Comparison of ENCODE assay signal across 8 cellular contexts in genomic region chr18:59139615-59140286, GRCh38. TPM values are rescaled to one million over a fixed set of nuclear protein-coding genes. Genes with fewer than 3 reads are reported as not detected.
DNase-seq lines count a peak whose midpoint lies in the region; TF ChIP-seq lines count a peak whose summit lies in the region.

TSS of gene SEC11C (plus strand) at chr18:59139884. CDS start at chr18:59139949, 65 bp downstream.

- H3K36me3 ChIP-seq in HAP-1 (replicated peaks) (no peaks in the 10 kb centered on the region), MM.1S (replicated peaks; ENCODE audit: insufficient read depth, low read length) (no peaks in the 10 kb centered on the region), stomach smooth muscle (ENCODE audit: control insufficient read depth in 2 of 2, insufficient read depth in 2 of 2, low read length in 2 of 2) (no peaks in the 10 kb centered on the region)

- no peaks in the 10 kb centered on the region for H3K36me3 Mint-ChIP-seq in neural crest cell (ENCODE audit: low read depth)

- H3F3A ChIP-seq in MM.1S (ENCODE audit: insufficient read depth, low read length): peaks cover 33% of the 10 kb centered on the region

- H3K4me3 Mint-ChIP-seq in neural crest cell: peak within 1 kb of the TSS; percentile 82

- in situ Hi-C loops in HAP-1 (cut with MboI; ENCODE audit: low sequenced_read_pairs): no loop called here

- DNase-seq in ELR (ENCODE audit: low read depth) (peak; percentile 98), HAP-1 (ENCODE audit: low spot score in 2 of 2) (peak; percentile 96 to 97), MM.1S (peak; percentile 99), SIG-M5 (lab: John Stamatoyannopoulos, UW) (peak; percentile 74), activated gamma-delta T cell treated with Interleukin-2 at 50 U/mL for 16 hours (peak; percentile 95), foreskin fibroblast (peak; percentile 92 to 98), neural crest cell (ENCODE audit: low read depth, low spot score) (peak; percentile 86)

- TF ChIP-seq CTCF in MM.1S (IDR thresholded peaks at IDR 0.05; ENCODE audit: low read length) (no peak), foreskin fibroblast (IDR thresholded peaks at IDR 0.05; ENCODE audit: low read depth, low read length) (no peak), neural crest cell (conservative IDR thresholded peaks at IDR 0.05) (no peak)

- H3K79me2 ChIP-seq in MM.1S (ENCODE audit: low read length): peaks cover 52% of the 10 kb centered on the region

- H3K4me3 ChIP-seq in HAP-1 (peak within 1 kb of the TSS; percentile 85), MM.1S (ENCODE audit: low read length) (peak within 1 kb of the TSS; percentile 98), foreskin fibroblast (ENCODE audit: low read depth in 1 of 2, low read length in 2 of 2) (peak within 1 kb of the TSS; percentile 80 to 85), stomach smooth muscle (ENCODE audit: low read length in 2 of 2) (peak within 1 kb of the TSS; percentile 84 to 93)

- peaks cover 35% of the 10 kb centered on the region for H3K4me1 Mint-ChIP-seq in neural crest cell

- no peaks in the 10 kb centered on the region for H4K20me1 ChIP-seq in MM.1S (ENCODE audit: insufficient read depth, low read length)

- peak within 1 kb of the TSS; percentile 98 for H3K4me2 ChIP-seq in MM.1S (ENCODE audit: low read depth, low read length)

- H3K9ac ChIP-seq in MM.1S (ENCODE audit: low read length): peak within 1 kb of the TSS; percentile 99
- peak within 1 kb of the TSS; percentile 72 to 83 for H3K9ac ChIP-seq in stomach smooth muscle (ENCODE audit: low read length in 2 of 2)

- H3K4me1 ChIP-seq in HAP-1 (peaks cover 3% of the 10 kb centered on the region), MM.1S (ENCODE audit: low read length) (peaks cover 13% of the 10 kb centered on the region), stomach smooth muscle (ENCODE audit: control insufficient read depth, insufficient read depth, low read length) (peaks cover 7% of the 10 kb centered on the region)

- peak within 1 kb of the TSS; percentile 99 for H3K27ac Mint-ChIP-seq in neural crest cell (ENCODE audit: unreplicated experiment)

- H3K27ac ChIP-seq in MM.1S (ENCODE audit: low read length): peak within 1 kb of the TSS; percentile 91
- H3K27ac ChIP-seq in stomach smooth muscle (ENCODE audit: low read length): peak within 1 kb of the TSS; percentile 62

- no peaks in the 10 kb centered on the region for H3K9me2 ChIP-seq in MM.1S (replicated peaks; ENCODE audit: insufficient read depth, low read length)

- H3K27me3 ChIP-seq in HAP-1 (ENCODE audit: low read depth) (0 out of 2 replicates have a peak, but pooled peaks cover 7% of the 10 kb centered on the region), MM.1S (replicated peaks; ENCODE audit: insufficient read depth, low read length) (no peaks in the 10 kb centered on the region), stomach smooth muscle (ENCODE audit: control insufficient read depth in 1 of 2, insufficient read depth in 2 of 2, low read length in 2 of 2) (peaks cover 0 to 5% of the 10 kb centered on the region in 2 donors)

- peak within 1 kb of the TSS; percentile 73 for H2AFZ ChIP-seq in MM.1S (ENCODE audit: low read length)

- no peaks in the 10 kb centered on the region for H3K9me3 Mint-ChIP-seq in neural crest cell

- no peaks in the 10 kb centered on the region for H3K9me3 ChIP-seq in HAP-1
- H3K9me3 ChIP-seq in MM.1S (replicated peaks; ENCODE audit: insufficient read depth, low read length): no peaks in the 10 kb centered on the region
- no peaks in the 10 kb centered on the region for H3K9me3 ChIP-seq in stomach smooth muscle (ENCODE audit: control insufficient read depth in 2 of 2, low read length in 2 of 2)

- H3K27me3 Mint-ChIP-seq in neural crest cell (ENCODE audit: low read depth): peaks cover 38% of the 10 kb centered on the region

RNA-seq across cellular contexts. Expression of gene SEC11C, which starts in this region (rescaled TPM):
- 54.3 and 55.1 TPM in 2 replicates for total RNA-seq in neural crest cell

Comparison
In these comparisons a context has a peak if more than half of its experiments do, and no peak if none do; other contexts are left out.
1. Peak in every context shown above with its lines: DNase-seq, H3K4me3 ChIP-seq and H3K27ac ChIP-seq.